ENCODE assay signal across 1 cellular context in the genomic region with DNA sequence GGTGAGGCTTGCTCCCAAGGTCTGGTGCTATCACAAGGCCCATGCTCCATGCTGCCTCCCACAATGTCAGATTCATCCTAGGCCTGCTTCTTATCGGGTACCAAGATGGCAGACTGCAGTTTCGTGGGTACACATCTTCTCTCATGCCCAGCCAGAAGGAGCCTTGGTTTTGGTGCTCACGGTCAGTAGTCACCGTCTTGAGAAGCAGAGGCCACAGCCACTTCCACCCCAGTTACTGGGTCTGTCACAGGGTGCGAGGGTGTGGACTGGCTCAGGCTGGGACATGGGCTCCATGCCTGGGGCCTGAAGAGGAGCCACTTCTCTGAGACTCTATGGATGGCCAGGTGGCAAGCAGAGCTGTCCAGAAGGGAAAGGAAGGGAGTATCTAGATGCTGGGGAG.
TF ChIP-seq lines count a peak whose summit lies in the region.

No MANE protein-coding gene starts in this region.

TF ChIP-seq in H1, 55 proteins besides CTCF, POLR2A, EP300 and RAD21:
- TF ChIP-seq, protein P1, sequence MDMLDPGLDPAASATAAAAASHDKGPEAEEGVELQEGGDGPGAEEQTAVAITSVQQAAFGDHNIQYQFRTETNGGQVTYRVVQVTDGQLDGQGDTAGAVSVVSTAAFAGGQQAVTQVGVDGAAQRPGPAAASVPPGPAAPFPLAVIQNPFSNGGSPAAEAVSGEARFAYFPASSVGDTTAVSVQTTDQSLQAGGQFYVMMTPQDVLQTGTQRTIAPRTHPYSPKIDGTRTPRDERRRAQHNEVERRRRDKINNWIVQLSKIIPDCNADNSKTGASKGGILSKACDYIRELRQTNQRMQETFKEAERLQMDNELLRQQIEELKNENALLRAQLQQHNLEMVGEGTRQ (IDR thresholded peaks at IDR 0.05; ENCODE audit: low read length) = no peak
- no peak for TF ChIP-seq CBX8 (IDR thresholded peaks at IDR 0.05; ENCODE audit: borderline replicate concordance, low read depth, low read length)
- no peak for TF ChIP-seq CHD2 (IDR thresholded peaks at IDR 0.05; ENCODE audit: low read length)
- TF ChIP-seq, protein P2, sequence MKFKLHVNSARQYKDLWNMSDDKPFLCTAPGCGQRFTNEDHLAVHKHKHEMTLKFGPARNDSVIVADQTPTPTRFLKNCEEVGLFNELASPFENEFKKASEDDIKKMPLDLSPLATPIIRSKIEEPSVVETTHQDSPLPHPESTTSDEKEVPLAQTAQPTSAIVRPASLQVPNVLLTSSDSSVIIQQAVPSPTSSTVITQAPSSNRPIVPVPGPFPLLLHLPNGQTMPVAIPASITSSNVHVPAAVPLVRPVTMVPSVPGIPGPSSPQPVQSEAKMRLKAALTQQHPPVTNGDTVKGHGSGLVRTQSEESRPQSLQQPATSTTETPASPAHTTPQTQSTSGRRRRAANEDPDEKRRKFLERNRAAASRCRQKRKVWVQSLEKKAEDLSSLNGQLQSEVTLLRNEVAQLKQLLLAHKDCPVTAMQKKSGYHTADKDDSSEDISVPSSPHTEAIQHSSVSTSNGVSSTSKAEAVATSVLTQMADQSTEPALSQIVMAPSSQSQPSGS (IDR thresholded peaks at IDR 0.05; ENCODE audit: low read length) = no peak
- no peak for TF ChIP-seq KDM4A (IDR thresholded peaks at IDR 0.05; ENCODE audit: low read depth, low read length, severe bottlenecking)
- no peak for TF ChIP-seq SUZ12 (IDR thresholded peaks at IDR 0.05; ENCODE audit: low read length)
- TF ChIP-seq CHD1 (IDR thresholded peaks at IDR 0.05; ENCODE audit: low read depth, low read length) = no peak
- TF ChIP-seq RFX5 (IDR thresholded peaks at IDR 0.05; ENCODE audit: borderline replicate concordance, low read depth, low read length) = no peak
- TF ChIP-seq, protein P3, sequence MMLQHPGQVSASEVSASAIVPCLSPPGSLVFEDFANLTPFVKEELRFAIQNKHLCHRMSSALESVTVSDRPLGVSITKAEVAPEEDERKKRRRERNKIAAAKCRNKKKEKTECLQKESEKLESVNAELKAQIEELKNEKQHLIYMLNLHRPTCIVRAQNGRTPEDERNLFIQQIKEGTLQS (IDR thresholded peaks at IDR 0.05; ENCODE audit: insufficient read depth, low read depth, low read length) = no peak
- TF ChIP-seq POU5F1 (IDR thresholded peaks at IDR 0.05; ENCODE audit: low read depth, low read length) = no peak
- no peak for TF ChIP-seq RNF2 (IDR thresholded peaks at IDR 0.05; ENCODE audit: borderline replicate concordance, low read depth, low read length, missing control alignments, poor library complexity, severe bottlenecking)
- TF ChIP-seq BCL11A (IDR thresholded peaks at IDR 0.05; ENCODE audit: low read depth in 2 of 2, low read length in 2 of 2) = no peak
- TF ChIP-seq SAP30 (IDR thresholded peaks at IDR 0.05; ENCODE audit: insufficient read depth, insufficient replicate concordance, low read length) = no peak
- no peak for TF ChIP-seq TBP (IDR thresholded peaks at IDR 0.05; ENCODE audit: low read depth, low read length)
- no peak for TF ChIP-seq EGR1 (IDR thresholded peaks at IDR 0.05; ENCODE audit: borderline replicate concordance, low read depth, low read length)
- TF ChIP-seq TAF7 (optimal IDR thresholded peaks at IDR 0.05; ENCODE audit: borderline replicate concordance, low read depth, low read length) = no peak
- no peak for TF ChIP-seq ASH2L (IDR thresholded peaks at IDR 0.05; ENCODE audit: low read length)
- TF ChIP-seq RBBP5 (IDR thresholded peaks at IDR 0.05; ENCODE audit: borderline replicate concordance, low read depth, low read length) = no peak
- TF ChIP-seq SP1 (IDR thresholded peaks at IDR 0.05; ENCODE audit: low read depth, low read length) = no peak
- TF ChIP-seq GABPA (IDR thresholded peaks at IDR 0.05; ENCODE audit: borderline replicate concordance, insufficient read depth, low read length) = no peak
TF ChIP-seq in H1: peak in this region for 0.
